In the genomic region with DNA sequence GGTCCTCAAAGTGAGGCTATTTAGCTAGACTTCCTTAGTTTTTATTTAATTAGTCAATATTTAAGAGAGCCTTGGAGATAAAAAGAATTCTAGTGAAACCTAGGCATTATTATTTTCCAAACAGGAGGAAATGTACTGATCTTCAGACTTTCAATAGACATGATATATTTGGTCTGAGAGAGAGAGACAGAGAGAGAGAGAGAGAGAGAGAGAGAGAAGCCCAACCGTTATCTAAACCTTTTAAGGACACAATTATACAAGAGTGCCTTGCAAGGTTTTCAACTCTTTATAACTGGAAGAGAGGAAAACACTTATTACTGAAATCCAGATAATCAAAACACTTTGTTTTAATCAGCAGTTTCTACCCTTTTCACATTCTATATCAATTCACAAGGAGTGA, we compare ENCODE assay signal across 12 cellular contexts.
"Had no signal": no experiment of that assay in that cellular context is flagged by ENCODE, and none has a peak within 500 bp of the region (broad histone marks: within the 10 kb centered on the region; RNA-seq: fewer than 3 reads in every experiment).

No MANE protein-coding gene starts in this region.

- H3K9me3 ChIP-seq: right atrium auricular region had no signal

- H3K9me3 Mint-ChIP-seq: endodermal cell, type B pancreatic cell had no signal

- H3K36me3 ChIP-seq: right atrium auricular region had no signal

- H3K4me3 Mint-ChIP-seq: endodermal cell, type B pancreatic cell had no signal

- H3K27me3 ChIP-seq: right atrium auricular region had no signal

- H3K4me3 ChIP-seq: right atrium auricular region, skin epidermis had no signal

- H3K27ac ChIP-seq: skin epidermis had no signal

- DNase-seq: activated CD4-positive, CD25-positive, alpha-beta regulatory T cell treated with anti-CD3 and anti-CD28 coated beads, Interleukin-2, amount 50 U/mL, for 72 hours; activated CD8-positive, alpha-beta memory T cell treated with anti-CD3 and anti-CD28 coated beads for 24 hours; aorta; endodermal cell; hippocampal formation; midbrain; nucleus accumbens; SIG-M5 had no signal

- H3K27me3 Mint-ChIP-seq: type B pancreatic cell had no signal

- FAIRE-seq: bronchial epithelial cell had no signal

- H3K27ac Mint-ChIP-seq: endodermal cell, type B pancreatic cell had no signal

- H3K36me3 Mint-ChIP-seq: type B pancreatic cell had no signal
